ENCODE assay signal across 1 cellular context in the genomic region with DNA sequence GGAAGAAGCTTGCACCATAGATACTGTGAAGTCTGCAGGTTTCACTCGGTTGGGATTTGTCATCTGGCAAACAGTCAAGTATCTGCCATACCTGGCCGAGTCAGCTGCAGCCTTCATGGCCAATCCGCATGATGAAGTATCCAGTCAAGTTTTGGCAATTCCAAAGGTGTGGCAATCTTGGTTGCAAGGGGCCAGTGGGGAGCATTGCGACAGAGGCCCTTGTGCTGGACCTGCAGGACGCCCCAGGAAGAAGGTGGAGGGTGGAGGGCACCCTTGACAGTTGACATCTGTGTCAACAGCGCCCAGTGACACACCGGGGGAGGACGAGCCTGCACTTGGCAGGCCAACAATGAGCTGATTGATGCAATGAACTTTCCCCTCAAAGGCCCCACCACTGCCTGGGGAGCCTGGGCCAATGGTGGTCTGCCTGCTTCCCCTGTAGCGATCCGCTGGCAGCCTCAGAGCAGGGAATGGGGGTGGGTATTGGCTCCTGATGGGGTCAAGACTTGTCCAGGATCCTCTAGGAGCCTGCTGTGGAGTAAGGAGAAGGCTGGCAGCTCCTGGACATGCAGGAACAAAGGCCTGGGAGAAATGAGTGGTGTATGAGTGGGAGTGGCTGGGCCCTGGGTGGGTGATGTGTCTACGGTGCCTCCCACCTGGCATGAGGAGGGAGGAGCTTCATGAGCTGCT.
TF ChIP-seq lines count a peak whose summit lies in the region.

No MANE protein-coding gene starts in this region.

TF ChIP-seq in HepG2, 621 proteins besides CTCF, POLR2A, EP300 and RAD21 (continued from another document and continues in another):
- TF ChIP-seq, protein P1, sequence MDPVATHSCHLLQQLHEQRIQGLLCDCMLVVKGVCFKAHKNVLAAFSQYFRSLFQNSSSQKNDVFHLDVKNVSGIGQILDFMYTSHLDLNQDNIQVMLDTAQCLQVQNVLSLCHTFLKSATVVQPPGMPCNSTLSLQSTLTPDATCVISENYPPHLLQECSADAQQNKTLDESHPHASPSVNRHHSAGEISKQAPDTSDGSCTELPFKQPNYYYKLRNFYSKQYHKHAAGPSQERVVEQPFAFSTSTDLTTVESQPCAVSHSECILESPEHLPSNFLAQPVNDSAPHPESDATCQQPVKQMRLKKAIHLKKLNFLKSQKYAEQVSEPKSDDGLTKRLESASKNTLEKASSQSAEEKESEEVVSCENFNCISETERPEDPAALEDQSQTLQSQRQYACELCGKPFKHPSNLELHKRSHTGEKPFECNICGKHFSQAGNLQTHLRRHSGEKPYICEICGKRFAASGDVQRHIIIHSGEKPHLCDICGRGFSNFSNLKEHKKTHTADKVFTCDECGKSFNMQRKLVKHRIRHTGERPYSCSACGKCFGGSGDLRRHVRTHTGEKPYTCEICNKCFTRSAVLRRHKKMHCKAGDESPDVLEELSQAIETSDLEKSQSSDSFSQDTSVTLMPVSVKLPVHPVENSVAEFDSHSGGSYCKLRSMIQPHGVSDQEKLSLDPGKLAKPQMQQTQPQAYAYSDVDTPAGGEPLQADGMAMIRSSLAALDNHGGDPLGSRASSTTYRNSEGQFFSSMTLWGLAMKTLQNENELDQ (CRISPR knock-in tag; IDR thresholded peaks at IDR 0.05; ENCODE audit: borderline replicate concordance): no peak
- TF ChIP-seq ZZZ3 (CRISPR knock-in tag; IDR thresholded peaks at IDR 0.05; ENCODE audit: borderline replicate concordance) (no peak), SIN3B (IDR thresholded peaks at IDR 0.05; ENCODE audit: low read length) (no peak), ZNF326 (CRISPR knock-in tag; IDR thresholded peaks at IDR 0.05; ENCODE audit: borderline replicate concordance) (no peak), DZIP1 (CRISPR knock-in tag; IDR thresholded peaks at IDR 0.05) (no peak), ZNF543 (CRISPR knock-in tag; IDR thresholded peaks at IDR 0.05) (peak; percentile 89; the same call in 1 of the 2 replicates), ZNF468 (CRISPR knock-in tag; IDR thresholded peaks at IDR 0.05) (0 out of 2 replicates have a peak, but pooled peaks have one; percentile 25), ZNF552 (CRISPR knock-in tag; IDR thresholded peaks at IDR 0.05; ENCODE audit: borderline replicate concordance) (no peak), ZNF570 (CRISPR knock-in tag; IDR thresholded peaks at IDR 0.05; ENCODE audit: borderline replicate concordance) (no peak), FOXK1 (CRISPR knock-in tag; IDR thresholded peaks at IDR 0.05; ENCODE audit: borderline replicate concordance, low read depth) (peak; percentile 91; the same call in 1 of the 2 replicates), PITX1 (CRISPR knock-in tag; IDR thresholded peaks at IDR 0.05) (peak; percentile 88), NFYB (CRISPR knock-in tag; IDR thresholded peaks at IDR 0.05) (no peak), KMT2A (CRISPR knock-in tag; IDR thresholded peaks at IDR 0.05) (peak; percentile 52; the same call in 1 of the 2 replicates), ERF (CRISPR knock-in tag; IDR thresholded peaks at IDR 0.05) (peak; percentile 94), ZNF644 (CRISPR knock-in tag; IDR thresholded peaks at IDR 0.05; ENCODE audit: low read depth) (peak; percentile 98), ZNF878 (CRISPR knock-in tag; IDR thresholded peaks at IDR 0.05) (no peak), SRSF1 (optimal IDR thresholded peaks at IDR 0.05; ENCODE audit: low read depth, low read length) (peak; percentile 59), TEAD2 (CRISPR knock-in tag; IDR thresholded peaks at IDR 0.05) (no peak), ZFX (CRISPR knock-in tag; IDR thresholded peaks at IDR 0.05; ENCODE audit: low read depth) (peak; percentile 79), ZNF253 (CRISPR knock-in tag; IDR thresholded peaks at IDR 0.05; ENCODE audit: borderline replicate concordance) (no peak), NFKB2 (CRISPR knock-in tag; IDR thresholded peaks at IDR 0.05; ENCODE audit: borderline replicate concordance) (peak; percentile 61; the same call in 1 of the 2 replicates), MXD3 (CRISPR knock-in tag; IDR thresholded peaks at IDR 0.05) (peak; percentile 78; the same call in 1 of the 2 replicates), ZSCAN9 (CRISPR knock-in tag; IDR thresholded peaks at IDR 0.05; ENCODE audit: borderline replicate concordance) (peak; percentile 89), ZNF891 (CRISPR knock-in tag; IDR thresholded peaks at IDR 0.05) (0 out of 2 replicates have a peak, but pooled peaks have one; percentile 65), ZNF674 (CRISPR knock-in tag; IDR thresholded peaks at IDR 0.05; ENCODE audit: low read depth) (no peak), ZNF367 (CRISPR knock-in tag; IDR thresholded peaks at IDR 0.05; ENCODE audit: borderline replicate concordance) (no peak), HES4 (CRISPR knock-in tag; IDR thresholded peaks at IDR 0.05; ENCODE audit: borderline replicate concordance) (no peak), DMTF1 (CRISPR knock-in tag; IDR thresholded peaks at IDR 0.05) (no peak), RBAK (CRISPR knock-in tag; IDR thresholded peaks at IDR 0.05) (0 out of 2 replicates have a peak, but pooled peaks have one; percentile 40), NR3C1 (CRISPR knock-in tag; IDR thresholded peaks at IDR 0.05) (no peak), ZNF746 (CRISPR knock-in tag; IDR thresholded peaks at IDR 0.05) (peak; percentile 99), GFI1 (CRISPR knock-in tag; IDR thresholded peaks at IDR 0.05; ENCODE audit: borderline replicate concordance) (peak; percentile 65), RXRB (CRISPR knock-in tag; IDR thresholded peaks at IDR 0.05; ENCODE audit: borderline replicate concordance) (peak; percentile 99), REL (CRISPR knock-in tag; conservative IDR thresholded peaks at IDR 0.05) (no peak), FOXK2 (IDR thresholded peaks at IDR 0.05) (peak; percentile 71; the same call in 1 of the 2 replicates), ATAD3A (CRISPR knock-in tag; IDR thresholded peaks at IDR 0.05) (no peak), MZF1 (CRISPR knock-in tag; IDR thresholded peaks at IDR 0.05; ENCODE audit: borderline replicate concordance) (no peak), ZNF282 (IDR thresholded peaks at IDR 0.05; ENCODE audit: partially characterized antibody) (no peak), MED13 (CRISPR knock-in tag; IDR thresholded peaks at IDR 0.05) (peak; percentile 89), POLR2AphosphoS5 (IDR thresholded peaks at IDR 0.05; ENCODE audit: low read depth, low read length) (peak; percentile 30; the same call in 1 of the 2 replicates)
- TF ChIP-seq, protein P2, sequence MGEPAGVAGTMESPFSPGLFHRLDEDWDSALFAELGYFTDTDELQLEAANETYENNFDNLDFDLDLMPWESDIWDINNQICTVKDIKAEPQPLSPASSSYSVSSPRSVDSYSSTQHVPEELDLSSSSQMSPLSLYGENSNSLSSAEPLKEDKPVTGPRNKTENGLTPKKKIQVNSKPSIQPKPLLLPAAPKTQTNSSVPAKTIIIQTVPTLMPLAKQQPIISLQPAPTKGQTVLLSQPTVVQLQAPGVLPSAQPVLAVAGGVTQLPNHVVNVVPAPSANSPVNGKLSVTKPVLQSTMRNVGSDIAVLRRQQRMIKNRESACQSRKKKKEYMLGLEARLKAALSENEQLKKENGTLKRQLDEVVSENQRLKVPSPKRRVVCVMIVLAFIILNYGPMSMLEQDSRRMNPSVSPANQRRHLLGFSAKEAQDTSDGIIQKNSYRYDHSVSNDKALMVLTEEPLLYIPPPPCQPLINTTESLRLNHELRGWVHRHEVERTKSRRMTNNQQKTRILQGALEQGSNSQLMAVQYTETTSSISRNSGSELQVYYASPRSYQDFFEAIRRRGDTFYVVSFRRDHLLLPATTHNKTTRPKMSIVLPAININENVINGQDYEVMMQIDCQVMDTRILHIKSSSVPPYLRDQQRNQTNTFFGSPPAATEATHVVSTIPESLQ (CRISPR knock-in tag; conservative IDR thresholded peaks at IDR 0.05): no peak
- TF ChIP-seq, protein P3, sequence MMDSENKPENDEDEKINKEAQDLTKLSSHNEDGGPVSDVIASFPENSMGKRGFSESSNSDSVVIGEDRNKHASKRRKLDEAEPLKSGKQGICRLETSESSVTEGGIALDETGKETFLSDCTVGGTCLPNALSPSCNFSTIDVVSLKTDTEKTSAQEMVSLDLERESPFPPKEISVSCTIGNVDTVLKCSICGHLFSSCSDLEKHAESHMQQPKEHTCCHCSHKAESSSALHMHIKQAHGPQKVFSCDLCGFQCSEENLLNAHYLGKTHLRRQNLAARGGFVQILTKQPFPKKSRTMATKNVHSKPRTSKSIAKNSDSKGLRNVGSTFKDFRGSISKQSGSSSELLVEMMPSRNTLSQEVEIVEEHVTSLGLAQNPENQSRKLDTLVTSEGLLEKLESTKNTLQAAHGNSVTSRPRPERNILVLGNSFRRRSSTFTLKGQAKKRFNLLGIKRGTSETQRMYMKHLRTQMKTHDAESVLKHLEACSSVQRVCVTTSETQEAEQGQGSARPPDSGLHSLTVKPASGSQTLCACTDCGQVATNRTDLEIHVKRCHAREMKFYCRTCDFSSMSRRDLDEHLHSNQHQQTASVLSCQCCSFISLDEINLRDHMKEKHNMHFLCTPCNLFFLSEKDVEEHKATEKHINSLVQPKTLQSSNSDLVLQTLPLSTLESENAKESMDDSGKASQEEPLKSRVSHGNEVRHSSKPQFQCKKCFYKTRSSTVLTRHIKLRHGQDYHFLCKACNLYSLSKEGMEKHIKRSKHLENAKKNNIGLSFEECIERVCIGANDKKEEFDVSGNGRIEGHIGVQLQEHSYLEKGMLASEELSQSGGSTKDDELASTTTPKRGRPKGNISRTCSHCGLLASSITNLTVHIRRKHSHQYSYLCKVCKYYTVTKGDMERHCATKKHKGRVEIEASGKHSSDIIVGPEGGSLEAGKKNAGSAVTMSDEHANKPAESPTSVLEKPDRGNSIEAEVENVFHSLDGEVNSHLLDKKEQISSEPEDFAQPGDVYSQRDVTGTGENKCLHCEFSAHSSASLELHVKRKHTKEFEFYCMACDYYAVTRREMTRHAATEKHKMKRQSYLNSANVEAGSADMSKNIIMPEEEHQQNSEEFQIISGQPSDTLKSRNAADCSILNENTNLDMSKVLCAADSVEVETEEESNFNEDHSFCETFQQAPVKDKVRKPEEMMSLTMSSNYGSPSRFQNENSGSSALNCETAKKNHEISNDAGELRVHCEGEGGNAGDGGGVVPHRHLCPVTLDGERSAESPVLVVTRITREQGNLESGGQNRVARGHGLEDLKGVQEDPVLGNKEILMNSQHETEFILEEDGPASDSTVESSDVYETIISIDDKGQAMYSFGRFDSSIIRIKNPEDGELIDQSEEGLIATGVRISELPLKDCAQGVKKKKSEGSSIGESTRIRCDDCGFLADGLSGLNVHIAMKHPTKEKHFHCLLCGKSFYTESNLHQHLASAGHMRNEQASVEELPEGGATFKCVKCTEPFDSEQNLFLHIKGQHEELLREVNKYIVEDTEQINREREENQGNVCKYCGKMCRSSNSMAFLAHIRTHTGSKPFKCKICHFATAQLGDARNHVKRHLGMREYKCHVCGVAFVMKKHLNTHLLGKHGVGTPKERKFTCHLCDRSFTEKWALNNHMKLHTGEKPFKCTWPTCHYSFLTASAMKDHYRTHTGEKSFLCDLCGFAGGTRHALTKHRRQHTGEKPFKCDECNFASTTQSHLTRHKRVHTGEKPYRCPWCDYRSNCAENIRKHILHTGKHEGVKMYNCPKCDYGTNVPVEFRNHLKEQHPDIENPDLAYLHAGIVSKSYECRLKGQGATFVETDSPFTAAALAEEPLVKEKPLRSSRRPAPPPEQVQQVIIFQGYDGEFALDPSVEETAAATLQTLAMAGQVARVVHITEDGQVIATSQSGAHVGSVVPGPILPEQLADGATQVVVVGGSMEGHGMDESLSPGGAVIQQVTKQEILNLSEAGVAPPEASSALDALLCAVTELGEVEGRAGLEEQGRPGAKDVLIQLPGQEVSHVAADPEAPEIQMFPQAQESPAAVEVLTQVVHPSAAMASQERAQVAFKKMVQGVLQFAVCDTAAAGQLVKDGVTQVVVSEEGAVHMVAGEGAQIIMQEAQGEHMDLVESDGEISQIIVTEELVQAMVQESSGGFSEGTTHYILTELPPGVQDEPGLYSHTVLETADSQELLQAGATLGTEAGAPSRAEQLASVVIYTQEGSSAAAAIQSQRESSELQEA (CRISPR knock-in tag; IDR thresholded peaks at IDR 0.05; ENCODE audit: not compliant biosample characterization): no peak
- TF ChIP-seq, protein P4, sequence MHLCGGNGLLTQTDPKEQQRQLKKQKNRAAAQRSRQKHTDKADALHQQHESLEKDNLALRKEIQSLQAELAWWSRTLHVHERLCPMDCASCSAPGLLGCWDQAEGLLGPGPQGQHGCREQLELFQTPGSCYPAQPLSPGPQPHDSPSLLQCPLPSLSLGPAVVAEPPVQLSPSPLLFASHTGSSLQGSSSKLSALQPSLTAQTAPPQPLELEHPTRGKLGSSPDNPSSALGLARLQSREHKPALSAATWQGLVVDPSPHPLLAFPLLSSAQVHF (CRISPR knock-in tag; IDR thresholded peaks at IDR 0.05): no peak
